8 cellular contexts compared by ENCODE assay signal in genomic region chr5:37248970-37249819, GRCh38. TPM values are rescaled to one million over a fixed set of nuclear protein-coding genes. Genes with fewer than 3 reads are reported as not detected.
A peak's percentile ranks its signal among the peaks of the same experiment; 100 is the strongest.
DNase-seq lines count a peak whose midpoint lies in the region; ATAC-seq and TF ChIP-seq lines count a peak whose summit lies in the region.

Gene CPLANE1 (minus strand): TSS chr5:37249376. CDS start chr5:37247698, 1,678 bp downstream.

- H3K27me3 ChIP-seq in NT2/D1 (ENCODE audit: insufficient read depth, insufficient read length), result no peaks in the 10 kb centered on the region
- no peaks in the 10 kb centered on the region for H3K27me3 ChIP-seq in mucosa of rectum (ENCODE audit: control insufficient read depth in 2 of 2, insufficient read depth in 2 of 2, low read length in 2 of 2)

- no peak for TF ChIP-seq CTCF in epithelial cell of proximal tubule (conservative IDR thresholded peaks at IDR 0.05; ENCODE audit: low read depth, low read length)

- peak within 1 kb of the TSS; percentile 87 for H3K9ac ChIP-seq in NT2/D1 (ENCODE audit: insufficient read length, low read depth)
- H3K9ac ChIP-seq in mucosa of rectum (ENCODE audit: low read depth in 1 of 2, low read length in 2 of 2), result peak within 1 kb of the TSS; percentile 82 to 83

- H3K4me1 ChIP-seq in NT2/D1 (ENCODE audit: insufficient read depth, insufficient read length), result no peaks in the 10 kb centered on the region
- H3K4me1 ChIP-seq in mucosa of rectum (ENCODE audit: control insufficient read depth in 2 of 2, insufficient read depth in 2 of 2, low read length in 2 of 2), result peaks cover 4 to 8% of the 10 kb centered on the region in 2 donors

- DNase-seq in COLO668 (lab: John Stamatoyannopoulos, UW; ENCODE audit: unreplicated experiment) (peak; percentile 76), NT2/D1 (ENCODE audit: low read depth, low spot score) (peak; percentile 60), activated T-cell treated with anti-CD3 and anti-CD28 coated beads for 4 hours (peak; percentile 29), epithelial cell of proximal tubule (ENCODE audit: low read depth) (no peak)
- peak; percentile 72 for DNase-seq in stimulated activated CD8-positive, alpha-beta memory T cell treated with anti-CD3 and anti-CD28 coated beads, Interleukin-4, amount 100 ng/mL, for 48 hours

- H3K36me3 ChIP-seq in NT2/D1 (ENCODE audit: insufficient read depth, insufficient read length, low read length) (peaks cover 5% of the 10 kb centered on the region), mucosa of rectum (ENCODE audit: control insufficient read depth in 2 of 2, insufficient read depth in 2 of 2, low read length in 2 of 2) (no peaks in the 10 kb centered on the region)

- ATAC-seq in GM19455 (IDR thresholded peaks at IDR 0.05; ENCODE audit: unreplicated experiment), result peak; percentile 82
- peak; percentile 49 for ATAC-seq in HG03575 (IDR thresholded peaks at IDR 0.05; ENCODE audit: extremely low read depth, insufficient number of reproducible peaks, low FRiP score, unreplicated experiment)

- H3K4me3 ChIP-seq in NT2/D1 (ENCODE audit: insufficient read length, low read depth) (peak within 1 kb of the TSS; percentile 67), epithelial cell of proximal tubule (ENCODE audit: low read depth, low read length) (peak within 1 kb of the TSS; percentile 72), mucosa of rectum (ENCODE audit: low read length in 2 of 2) (peak within 1 kb of the TSS; percentile 80 to 90)

- peak within 1 kb of the TSS; percentile 63 to 82 for H3K27ac ChIP-seq in mucosa of rectum (ENCODE audit: low read depth in 2 of 2, low read length in 2 of 2)

- H3K9me3 ChIP-seq in NT2/D1 (ENCODE audit: insufficient read depth, low read length) (no peaks in the 10 kb centered on the region), mucosa of rectum (ENCODE audit: control insufficient read depth in 2 of 2, low read length in 2 of 2) (no peaks in the 10 kb centered on the region)

RNA-seq across cellular contexts. Expression of gene CPLANE1, which starts in this region (rescaled TPM):
- 9.3 and 12.5 TPM in 2 replicates for total RNA-seq in epithelial cell of proximal tubule
